In the genomic region with DNA sequence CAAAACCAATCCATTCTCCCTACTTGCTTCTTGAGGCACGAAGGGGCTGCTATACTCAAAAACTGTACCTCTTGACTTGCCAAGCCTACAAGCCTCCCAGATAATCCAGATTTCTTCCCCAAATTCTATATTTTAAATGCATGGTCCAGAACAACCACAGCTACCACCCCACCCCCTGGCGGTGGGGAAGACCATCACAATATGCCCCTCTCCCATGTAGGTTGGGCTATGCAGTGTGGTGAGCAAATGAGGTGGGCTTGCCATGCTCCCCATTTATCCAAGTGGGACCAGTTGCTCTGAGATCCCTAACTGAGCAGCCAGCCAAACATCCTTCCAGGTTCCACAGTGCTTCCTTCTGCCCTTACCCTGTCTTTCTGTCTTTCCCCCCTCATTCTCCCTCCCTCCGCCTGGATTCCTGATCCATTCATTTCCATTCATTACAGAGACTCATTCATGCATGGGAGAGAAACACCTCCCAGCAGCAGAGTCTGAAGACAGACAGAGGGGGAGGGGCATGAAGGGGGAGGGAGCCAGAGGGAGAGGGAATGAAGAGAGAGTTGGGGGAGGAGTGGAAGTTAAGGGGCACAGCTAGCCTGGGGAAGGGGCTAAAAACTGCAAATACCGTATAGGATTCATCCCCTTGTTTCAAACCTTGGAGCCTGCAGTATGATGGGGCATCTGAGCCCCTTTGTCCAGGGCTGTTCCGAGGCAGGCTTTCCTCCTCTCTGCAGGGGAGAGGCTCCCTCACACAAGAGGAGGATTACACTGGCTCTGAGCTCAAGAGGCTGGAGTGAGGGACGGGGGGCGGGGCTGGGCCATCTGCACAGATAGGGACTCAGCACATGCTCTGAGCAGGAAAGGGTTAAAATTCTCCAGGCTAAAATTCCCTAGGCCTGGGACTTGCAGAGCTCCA, we compare ENCODE assay signal across 1 cellular context.
TF ChIP-seq lines count a peak whose summit lies in the region.

No MANE protein-coding gene starts in this region.

TF ChIP-seq in HEK293, 187 proteins besides CTCF, POLR2A, EP300 and RAD21 (continued from another document):
- TF ChIP-seq ZNF549 (tag by site-specific recombination; IDR thresholded peaks at IDR 0.05) = no peak
- TF ChIP-seq, protein P1, sequence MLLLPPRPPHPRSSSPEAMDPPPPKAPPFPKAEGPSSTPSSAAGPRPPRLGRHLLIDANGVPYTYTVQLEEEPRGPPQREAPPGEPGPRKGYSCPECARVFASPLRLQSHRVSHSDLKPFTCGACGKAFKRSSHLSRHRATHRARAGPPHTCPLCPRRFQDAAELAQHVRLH (tag by site-specific recombination; IDR thresholded peaks at IDR 0.05) = no peak
- no peak for TF ChIP-seq ZNF175 (tag by site-specific recombination; IDR thresholded peaks at IDR 0.05)
- TF ChIP-seq ZBTB48 (tag by site-specific recombination; IDR thresholded peaks at IDR 0.05) = peak; percentile 61; the same call in 1 of the 2 replicates
- TF ChIP-seq ZNF341 (tag by site-specific recombination; IDR thresholded peaks at IDR 0.05; ENCODE audit: low read depth) = peak; percentile 99
- TF ChIP-seq ZXDB (tag by site-specific recombination; IDR thresholded peaks at IDR 0.05) = 0 out of 2 replicates have a peak, but pooled peaks have one; percentile 26
- 0 out of 2 replicates have a peak, but pooled peaks have one; percentile 30 for TF ChIP-seq KLF9 (tag by site-specific recombination; IDR thresholded peaks at IDR 0.05; ENCODE audit: low read depth)
- no peak for TF ChIP-seq ZNF19 (tag by site-specific recombination; IDR thresholded peaks at IDR 0.05; ENCODE audit: low read depth)
- no peak for TF ChIP-seq FEZF1 (tag by site-specific recombination; IDR thresholded peaks at IDR 0.05)
- no peak for TF ChIP-seq ZFP3 (tag by site-specific recombination; IDR thresholded peaks at IDR 0.05; ENCODE audit: low read depth)
- TF ChIP-seq, protein P2, sequence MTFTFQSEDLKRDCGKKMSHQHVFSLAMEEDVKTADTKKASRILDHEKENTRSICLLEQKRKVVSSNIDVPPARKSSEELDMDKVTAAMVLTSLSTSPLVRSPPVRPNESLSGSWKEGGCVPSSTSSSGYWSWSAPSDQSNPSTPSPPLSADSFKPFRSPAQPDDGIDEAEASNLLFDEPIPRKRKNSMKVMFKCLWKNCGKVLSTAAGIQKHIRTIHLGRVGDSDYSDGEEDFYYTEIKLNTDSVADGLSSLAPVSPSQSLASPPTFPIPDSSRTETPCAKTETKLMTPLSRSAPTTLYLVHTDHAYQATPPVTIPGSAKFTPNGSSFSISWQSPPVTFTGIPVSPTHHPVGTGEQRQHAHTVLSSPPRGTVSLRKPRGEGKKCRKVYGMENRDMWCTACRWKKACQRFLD (tag by site-specific recombination; IDR thresholded peaks at IDR 0.05) = no peak
- TF ChIP-seq ZNF561 (tag by site-specific recombination; IDR thresholded peaks at IDR 0.05; ENCODE audit: borderline replicate concordance) = peak; percentile 80; the same call in 1 of the 2 replicates
- 0 out of 2 replicates have a peak, but pooled peaks have one; percentile 50 for TF ChIP-seq ZNF2 (tag by site-specific recombination; IDR thresholded peaks at IDR 0.05)
- TF ChIP-seq ZBTB8A (tag by site-specific recombination; IDR thresholded peaks at IDR 0.05) = peak; percentile 47
- no peak for TF ChIP-seq ZNF157 (tag by site-specific recombination; IDR thresholded peaks at IDR 0.05)
- TF ChIP-seq ZBTB20 (tag by site-specific recombination; IDR thresholded peaks at IDR 0.05) = peak; percentile 39; the same call in 1 of the 2 replicates
- no peak for TF ChIP-seq ZNF529 (tag by site-specific recombination; IDR thresholded peaks at IDR 0.05; ENCODE audit: insufficient replicate concordance)
- peak; percentile 50 for TF ChIP-seq WT1 (tag by site-specific recombination; IDR thresholded peaks at IDR 0.05)
- TF ChIP-seq, protein P3, sequence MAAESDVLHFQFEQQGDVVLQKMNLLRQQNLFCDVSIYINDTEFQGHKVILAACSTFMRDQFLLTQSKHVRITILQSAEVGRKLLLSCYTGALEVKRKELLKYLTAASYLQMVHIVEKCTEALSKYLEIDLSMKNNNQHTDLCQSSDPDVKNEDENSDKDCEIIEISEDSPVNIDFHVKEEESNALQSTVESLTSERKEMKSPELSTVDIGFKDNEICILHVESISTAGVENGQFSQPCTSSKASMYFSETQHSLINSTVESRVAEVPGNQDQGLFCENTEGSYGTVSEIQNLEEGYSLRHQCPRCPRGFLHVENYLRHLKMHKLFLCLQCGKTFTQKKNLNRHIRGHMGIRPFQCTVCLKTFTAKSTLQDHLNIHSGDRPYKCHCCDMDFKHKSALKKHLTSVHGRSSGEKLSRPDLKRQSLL (tag by site-specific recombination; IDR thresholded peaks at IDR 0.05) = peak; percentile 30; the same call in 1 of the 2 replicates
- TF ChIP-seq ZNF221 (tag by site-specific recombination; IDR thresholded peaks at IDR 0.05; ENCODE audit: borderline replicate concordance) = no peak
- peak; percentile 83 for TF ChIP-seq ZNF398 (tag by site-specific recombination; IDR thresholded peaks at IDR 0.05)
